In the genomic region with DNA sequence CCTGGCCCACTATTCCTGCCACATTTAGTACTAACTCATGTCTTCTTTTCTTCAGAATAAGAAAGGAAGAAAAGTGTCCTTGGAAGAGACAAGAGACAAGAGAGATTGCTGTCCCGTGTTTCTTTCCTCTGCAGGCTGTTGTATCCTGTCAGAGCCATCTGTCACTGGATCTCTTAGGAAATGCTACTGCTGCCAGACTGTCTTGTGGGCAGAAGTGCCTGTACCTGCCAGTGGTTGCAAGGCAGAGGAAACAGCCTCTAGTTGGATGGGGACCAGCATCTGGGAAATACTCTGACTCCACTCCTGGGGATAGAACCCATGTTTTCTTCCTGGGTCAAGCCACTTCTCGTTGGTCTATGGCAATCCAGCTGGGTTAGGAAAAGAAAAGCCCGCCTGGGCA, we compare ENCODE assay signal across 22 cellular contexts. TPM values are rescaled to one million over a fixed set of nuclear protein-coding genes. Genes with fewer than 3 reads are reported as not detected.
DNase-seq lines count a peak whose midpoint lies in the region; ATAC-seq lines count a peak whose summit lies in the region.
"Had no signal": no experiment of that assay in that cellular context is flagged by ENCODE, and none has a peak within 500 bp of the region (broad histone marks: within the 10 kb centered on the region; RNA-seq: fewer than 3 reads in every experiment).

No MANE protein-coding gene starts in this region.

- no peak overlapping the region; the same call in 1 of the 2 replicates for H2AFZ ChIP-seq in Karpas-422 (ENCODE audit: low read length)

- peak overlapping the region; percentile 98 for H3K27ac ChIP-seq in Karpas-422 (ENCODE audit: low read length)
- H3K27ac ChIP-seq: colonic mucosa, SJCRH30, WERI-Rb-1 had no signal

- H3K27ac Mint-ChIP-seq in activated T-cell treated with anti-CD3 and anti-CD28 coated beads, Interleukin-2, amount 50 U/mL, for 72 hours, result no peak overlapping the region
- H3K27ac Mint-ChIP-seq in memory B cell, result peak overlapping the region; percentile 97
- peak overlapping the region; percentile 94 for H3K27ac Mint-ChIP-seq in stimulated activated memory B cell treated with anti-CD40 and anti-IgM and Interleukin-4, amounts not matched to agents 10 μg/mL and 1 μg/mL and 100 μg/mL, for 72 hours
- H3K27ac Mint-ChIP-seq: activated T-helper 2 cell treated with anti-CD3 and anti-CD28 coated beads, Interferon-gamma antibody, Interleukin-2, Interleukin-4, amounts not matched to agents 10 μg/mL and 5 μg/mL and 100 μg/mL, durations not matched to agents 14 hours and 24 hours and 36 hours; type B pancreatic cell had no signal

- peaks cover 9% of the 10 kb centered on the region for H3K27me3 Mint-ChIP-seq in activated T-cell treated with anti-CD3 and anti-CD28 coated beads, Interleukin-2, amount 50 U/mL, for 72 hours (ENCODE audit: low read depth)
- H3K27me3 Mint-ChIP-seq in memory B cell, result no peaks in the 10 kb centered on the region
- no peaks in the 10 kb centered on the region for H3K27me3 Mint-ChIP-seq in stimulated activated memory B cell treated with anti-CD40 and anti-IgM and Interleukin-4, amounts not matched to agents 10 μg/mL and 1 μg/mL and 100 μg/mL, for 72 hours
- H3K27me3 Mint-ChIP-seq: type B pancreatic cell had no signal

- no peaks in the 10 kb centered on the region for H3K27me3 ChIP-seq in Karpas-422 (ENCODE audit: low read length)
- H3K27me3 ChIP-seq: colonic mucosa, left lung had no signal

- peak overlapping the region; percentile 71 to 82 for H3K4me3 Mint-ChIP-seq in activated T-cell treated with anti-CD3 and anti-CD28 coated beads, Interleukin-2, amount 50 U/mL, for 72 hours
- no peak overlapping the region for H3K4me3 Mint-ChIP-seq in memory B cell
- no peak overlapping the region for H3K4me3 Mint-ChIP-seq in stimulated activated memory B cell treated with anti-CD40 and anti-IgM and Interleukin-4, amounts not matched to agents 10 μg/mL and 1 μg/mL and 100 μg/mL, for 72 hours
- H3K4me3 Mint-ChIP-seq: type B pancreatic cell had no signal

- no peak overlapping the region for H3K4me3 ChIP-seq in Karpas-422 (ENCODE audit: low read length)
- H3K4me3 ChIP-seq: colonic mucosa, left lung, SJCRH30 had no signal

- H3K9me3 Mint-ChIP-seq in activated T-cell treated with anti-CD3 and anti-CD28 coated beads, Interleukin-2, amount 50 U/mL, for 72 hours, result no peaks in the 10 kb centered on the region
- no peaks in the 10 kb centered on the region for H3K9me3 Mint-ChIP-seq in memory B cell
- no peaks in the 10 kb centered on the region for H3K9me3 Mint-ChIP-seq in stimulated activated memory B cell treated with anti-CD40 and anti-IgM and Interleukin-4, amounts not matched to agents 10 μg/mL and 1 μg/mL and 100 μg/mL, for 72 hours
- H3K9me3 Mint-ChIP-seq: activated T-helper 2 cell treated with anti-CD3 and anti-CD28 coated beads, Interferon-gamma antibody, Interleukin-2, Interleukin-4, amounts not matched to agents 10 μg/mL and 5 μg/mL and 100 μg/mL, durations not matched to agents 14 hours and 24 hours and 36 hours; type B pancreatic cell had no signal

- H3K9ac ChIP-seq in Karpas-422 (ENCODE audit: low read length), result peak overlapping the region; percentile 32

- H3K4me1 Mint-ChIP-seq in activated T-cell treated with anti-CD3 and anti-CD28 coated beads, Interleukin-2, amount 50 U/mL, for 72 hours (ENCODE audit: low read depth), result peaks cover 58% of the 10 kb centered on the region
- peaks cover 35% of the 10 kb centered on the region for H3K4me1 Mint-ChIP-seq in memory B cell
- H3K4me1 Mint-ChIP-seq in stimulated activated memory B cell treated with anti-CD40 and anti-IgM and Interleukin-4, amounts not matched to agents 10 μg/mL and 1 μg/mL and 100 μg/mL, for 72 hours, result peaks cover 65% of the 10 kb centered on the region

- H4K20me1 ChIP-seq in Karpas-422 (ENCODE audit: insufficient read depth, low read depth, low read length), result no peaks in the 10 kb centered on the region

- H3K4me2 ChIP-seq in Karpas-422 (ENCODE audit: low read depth, low read length, poor library complexity, severe bottlenecking), result no peak overlapping the region

- peaks cover 0 to 3% of the 10 kb centered on the region in 2 donors for H3K36me3 Mint-ChIP-seq in activated T-cell treated with anti-CD3 and anti-CD28 coated beads, Interleukin-2, amount 50 U/mL, for 72 hours (ENCODE audit: insufficient read depth in 2 of 2)
- peaks cover under 1% of the 10 kb centered on the region for H3K36me3 Mint-ChIP-seq in memory B cell
- peaks cover 5% of the 10 kb centered on the region for H3K36me3 Mint-ChIP-seq in stimulated activated memory B cell treated with anti-CD40 and anti-IgM and Interleukin-4, amounts not matched to agents 10 μg/mL and 1 μg/mL and 100 μg/mL, for 72 hours
- H3K36me3 Mint-ChIP-seq: type B pancreatic cell had no signal

- H3K36me3 ChIP-seq in Karpas-422 (ENCODE audit: insufficient read depth, low read length), result no peaks in the 10 kb centered on the region
- H3K36me3 ChIP-seq: colonic mucosa, left lung, SJCRH30, WERI-Rb-1 had no signal

- no peaks in the 10 kb centered on the region for H3K9me3 ChIP-seq in Karpas-422 (ENCODE audit: low read length)
- H3K9me3 ChIP-seq: colonic mucosa, left lung, SJCRH30 had no signal

- no peak for DNase-seq in activated T-cell treated with anti-CD3 and anti-CD28 coated beads, Interleukin-2, amount 50 U/mL, for 72 hours
- no peak for DNase-seq in activated T-cell treated with anti-CD3 and anti-CD28 coated beads, Interleukin-2, amount 50 U/mL, for 1 hour
- DNase-seq in Karpas-422, result no peak
- DNase-seq in memory B cell (ENCODE audit: low spot score in 2 of 2), result no peak
- DNase-seq in effector CD4-positive, alpha-beta T cell, result no peak
- no peak for DNase-seq in GM03348 (ENCODE audit: low spot score)
- DNase-seq in Ammon's horn (ENCODE audit: low spot score), result no peak
- DNase-seq: activated CD8-positive, alpha-beta memory T cell treated with anti-CD3 and anti-CD28 coated beads for 24 hours; colonic mucosa; head of caudate nucleus; left lung; NCI-H1436; NCI-H774; SJCRH30; small intestine; stimulated activated CD4-positive, alpha-beta T cell treated with anti-CD3 and anti-CD28 coated beads, Interleukin-2, amount 100 ng/mL, for 48 hours; T-helper 2 cell; WERI-Rb-1 had no signal

- no peaks in the 10 kb centered on the region for H3K79me2 ChIP-seq in Karpas-422 (ENCODE audit: low read length)

- peaks cover 76% of the 10 kb centered on the region for H3K4me1 ChIP-seq in Karpas-422 (ENCODE audit: low read length)
- H3K4me1 ChIP-seq: colonic mucosa, SJCRH30 had no signal

- ATAC-seq in activated T-cell treated with anti-CD3 and anti-CD28 coated beads, Interleukin-2, amount 50 U/mL, for 72 hours (replicated peaks in 1 of 2), result no peak
- no peak for ATAC-seq in memory B cell (ENCODE audit: low read depth)
- ATAC-seq in stimulated activated memory B cell treated with anti-CD40 and anti-IgM and Interleukin-4, amounts not matched to agents 10 μg/mL and 1 μg/mL and 100 μg/mL, for 72 hours, result no peak
- ATAC-seq: left lung, Panc1 had no signal

- H3K9me2 ChIP-seq in Karpas-422 (replicated peaks; ENCODE audit: insufficient read depth, low read length), result no peaks in the 10 kb centered on the region

RNA-seq across cellular contexts. Expression of gene MAP3K8, which starts 16.7 kb away (rescaled TPM):
- total RNA-seq in activated T-cell treated with anti-CD3 and anti-CD28 coated beads, Interleukin-2, amount 50 U/mL, for 72 hours, result 10 to 100 TPM; 27.0 to 41.1 TPM
- 51.5 and 69.8 TPM in 2 replicates for total RNA-seq in Karpas-422 (2014; rRNA removed; shearing (Covaris generic); ENCODE audit: low replicate concordance)

Comparison
In these comparisons a context has a peak if more than half of its experiments do, and no peak if none do; other contexts are left out.
1. H3K4me3 Mint-ChIP-seq: peak in activated T-cell treated with anti-CD3 and anti-CD28 coated beads, Interleukin-2, amount 50 U/mL, for 72 hours (2 of 2); none in memory B cell (single experiment) and stimulated activated memory B cell treated with anti-CD40 and anti-IgM and Interleukin-4, amounts not matched to agents 10 μg/mL and 1 μg/mL and 100 μg/mL, for 72 hours (single experiment).